In genomic region chr1:119740261-119740660, GRCh38 we compare ENCODE assay signal across 24 cellular contexts. TPM values are rescaled to one million over a fixed set of nuclear protein-coding genes. Genes with fewer than 3 reads are reported as not detected.
"Had no signal": no experiment of that assay in that cellular context is flagged by ENCODE, and none has a peak within 500 bp of the region (broad histone marks: within the 10 kb centered on the region; RNA-seq: fewer than 3 reads in every experiment).

No MANE protein-coding gene starts in this region.

- DNase-seq: activated CD4-positive, alpha-beta memory T cell treated with anti-CD3 and anti-CD28 coated beads, Interleukin-2, amount 10 ng/mL, durations not matched to agents 7 days and 5 days; activated CD4-positive, alpha-beta T cell treated with anti-CD3 and anti-CD28 coated beads for 36 hours; activated CD4-positive, alpha-beta T cell treated with anti-CD3 and anti-CD28 coated beads, Interleukin-2, amount 50 U/mL, for 1 hour; activated CD4-positive, CD25-positive, alpha-beta regulatory T cell; activated CD8-positive, alpha-beta memory T cell treated with anti-CD3 and anti-CD28 coated beads, Interleukin-2, amount 50 U/mL, for 48 hours; activated T-cell treated with anti-CD3 and anti-CD28 coated beads, Interleukin-2, amount 50 U/mL, for 1 hour; aorta; KG1; NCI-H1048; NCI-H146; NCI-H187 treated with DMSO at 0.1 percent for 48 hours; NCI-H2081 treated with DMSO at 0.1 percent for 48 hours; NCI-H446; NCI-H524; Peyer's patch; Right ventricle myocardium superior; SJCRH30; SK-N-SH; T-helper 1 cell had no signal

- H3K9ac ChIP-seq: SK-N-SH had no signal

- H3K9me3 Mint-ChIP-seq: activated CD4-positive, alpha-beta memory T cell treated with anti-CD3 and anti-CD28 coated beads, Interleukin-2, amount 10 ng/mL, durations not matched to agents 7 days and 5 days; activated naive CD4-positive, alpha-beta T cell treated with anti-CD3 and anti-CD28 coated beads, Interleukin-2, amount 50 U/mL, for 24 hours had no signal

- H3K4me3 ChIP-seq: Peyer's patch, SJCRH30 had no signal

- H3K4me3 Mint-ChIP-seq: activated CD4-positive, alpha-beta memory T cell treated with anti-CD3 and anti-CD28 coated beads, Interleukin-2, amount 10 ng/mL, durations not matched to agents 7 days and 5 days; activated CD4-positive, alpha-beta T cell treated with anti-CD3 and anti-CD28 coated beads for 36 hours; activated naive CD4-positive, alpha-beta T cell treated with anti-CD3 and anti-CD28 coated beads, Interleukin-2, amount 50 U/mL, for 24 hours had no signal

- ATAC-seq: activated CD4-positive, alpha-beta T cell treated with anti-CD3 and anti-CD28 coated beads for 36 hours had no signal

- H3K27ac Mint-ChIP-seq: activated CD4-positive, alpha-beta memory T cell treated with anti-CD3 and anti-CD28 coated beads, Interleukin-2, amount 10 ng/mL, durations not matched to agents 7 days and 5 days; activated CD4-positive, alpha-beta T cell treated with anti-CD3 and anti-CD28 coated beads for 36 hours; activated naive CD4-positive, alpha-beta T cell treated with anti-CD3 and anti-CD28 coated beads, Interleukin-2, amount 50 U/mL, for 24 hours had no signal

- H3K4me1 Mint-ChIP-seq: activated naive CD4-positive, alpha-beta T cell treated with anti-CD3 and anti-CD28 coated beads, Interleukin-2, amount 50 U/mL, for 24 hours had no signal

- H3K27me3 Mint-ChIP-seq: activated CD4-positive, alpha-beta T cell treated with anti-CD3 and anti-CD28 coated beads for 36 hours; activated naive CD4-positive, alpha-beta T cell treated with anti-CD3 and anti-CD28 coated beads, Interleukin-2, amount 50 U/mL, for 24 hours had no signal

- H3K27ac ChIP-seq: Peyer's patch, SJCRH30, VCaP had no signal

- H3K36me3 ChIP-seq: Peyer's patch had no signal

- H3K9me3 ChIP-seq: Peyer's patch, SJCRH30, SK-N-SH had no signal

- H3K4me2 ChIP-seq: SK-N-SH had no signal

- H3K27me3 ChIP-seq: Peyer's patch, SJCRH30 had no signal

RNA-seq across cellular contexts. Expression of gene HMGCS2, which starts 28.4 kb away (rescaled TPM):
- total RNA-seq: activated CD4-positive, alpha-beta memory T cell treated with anti-CD3 and anti-CD28 coated beads, Interleukin-2, amount 10 ng/mL, durations not matched to agents 7 days and 5 days; activated CD4-positive, alpha-beta T cell treated with anti-CD3 and anti-CD28 coated beads for 36 hours; aorta; LHCN-M2; M059J; SJCRH30; T-helper 2 cell treated with Interferon-gamma antibody and Interleukin-4, amounts not matched to agents 100 ng/mL and 5 ng/mL, for 36 hours had no signal
- polyA plus RNA-seq: SK-N-SH had no signal
